In the genomic region with DNA sequence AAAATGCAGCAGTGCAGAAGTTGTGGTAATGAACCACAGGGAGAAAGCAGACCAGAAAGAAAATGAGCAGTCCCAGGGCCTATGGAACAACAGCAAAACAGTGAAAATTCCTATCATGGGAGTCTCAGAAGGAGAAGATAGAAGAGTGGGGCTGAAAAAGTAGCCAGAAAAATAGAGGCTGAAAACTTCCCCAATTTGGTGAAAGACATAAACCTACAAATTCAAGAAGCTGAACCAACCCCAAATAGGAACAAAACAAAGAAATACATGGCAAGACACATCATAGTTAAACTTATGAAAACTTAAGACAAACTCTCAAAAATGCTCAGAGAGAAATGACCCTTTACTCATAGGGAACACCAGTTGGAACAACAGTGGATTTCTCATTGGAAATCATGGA, we compare ENCODE assay signal across 22 cellular contexts. TPM values are rescaled to one million over a fixed set of nuclear protein-coding genes. Genes with fewer than 3 reads are reported as not detected.
DNase-seq lines count a peak whose midpoint lies in the region; ATAC-seq, FAIRE-seq and TF ChIP-seq lines count a peak whose summit lies in the region.
"Had no signal": no experiment of that assay in that cellular context is flagged by ENCODE, and none has a peak within 500 bp of the region (broad histone marks: within the 10 kb centered on the region; RNA-seq: fewer than 3 reads in every experiment).

No MANE protein-coding gene starts in this region.

- no peaks in the 10 kb centered on the region for H3K9me3 ChIP-seq in HepG2 (ENCODE audit: low read length)
- no peaks in the 10 kb centered on the region for H3K9me3 ChIP-seq in right lobe of liver
- H3K9me3 ChIP-seq in PC-9 (ENCODE audit: insufficient read depth, low read depth): peaks cover 6% of the 10 kb centered on the region; the same call in 1 of the 2 replicates

- no peak for FAIRE-seq in HepG2 (lab: Jason Lieb, UNC)
- FAIRE-seq: GM12891, GM18507 had no signal

- TF ChIP-seq POLR2A in HepG2 (IDR thresholded peaks at IDR 0.05; ENCODE audit: insufficient read depth in 1 of 2, low read depth in 2 of 2, low read length in 2 of 2): no peak
- TF ChIP-seq POLR2A in right lobe of liver (IDR thresholded peaks at IDR 0.05): no peak

- H3K27ac ChIP-seq in HepG2 (ENCODE audit: extremely low read length, insufficient read depth, low read length) (no peak overlapping the region), right lobe of liver (no peak overlapping the region), PC-9 (peak overlapping the region; percentile 98)

- BruUV-seq in HepG2 (replicated peaks; lab: Mats Ljungman, UMichigan): no TSS peak
- BruUV-seq in PC-9 (replicated peaks; lab: Mats Ljungman, UMichigan): no TSS peak

- H3K36me3 ChIP-seq in HepG2 (replicated peaks in 1 of 2; ENCODE audit: control insufficient read depth in 1 of 2, insufficient read depth in 2 of 2, low read length in 2 of 2) (no peaks in the 10 kb centered on the region), right lobe of liver (no peaks in the 10 kb centered on the region), PC-9 (ENCODE audit: low read depth) (no peaks in the 10 kb centered on the region)

- H2AFZ ChIP-seq in HepG2 (ENCODE audit: low read length) (peak overlapping the region; percentile 19), PC-9 (no peak overlapping the region)
- H2AFZ ChIP-seq: GM23338 had no signal

- TF ChIP-seq EP300 in HepG2 (IDR thresholded peaks at IDR 0.05; ENCODE audit: low read depth in 2 of 2, low read length in 2 of 2) (no peak), HepG2 (CRISPR knock-in tag; IDR thresholded peaks at IDR 0.05; ENCODE audit: borderline replicate concordance) (no peak)

- ATAC-seq in HepG2 (no peak), right lobe of liver (no peak)
- ATAC-seq: GM23338, HCT116 had no signal

- H3K4me2 ChIP-seq in HepG2 (ENCODE audit: low read depth, low read length) (no peak overlapping the region), PC-9 (no peak overlapping the region)
- H3K4me2 ChIP-seq: GM23338 had no signal

- peaks cover 55% of the 10 kb centered on the region for H3K4me1 ChIP-seq in HepG2 (ENCODE audit: insufficient read depth, low read length)
- H3K4me1 ChIP-seq in right lobe of liver: no peaks in the 10 kb centered on the region
- peaks cover 68% of the 10 kb centered on the region for H3K4me1 ChIP-seq in PC-9 (replicated peaks; ENCODE audit: insufficient read depth)

- TF ChIP-seq CTCF in HepG2 (CRISPR knock-in tag; IDR thresholded peaks at IDR 0.05) (no peak), right lobe of liver (IDR thresholded peaks at IDR 0.05) (no peak), PC-9 (conservative IDR thresholded peaks at IDR 0.05) (no peak)

- no peak overlapping the region for H3K9ac ChIP-seq in HepG2 (ENCODE audit: insufficient read depth, low read depth, low read length)

- POLR2A ChIA-PET in HepG2 (lab: Yijun Ruan, JAX) (interaction anchor here (1.2 kb wide), 1 partner anchor 14 kb away, joined by 3 read pairs; no protein-coding TSS in a partner anchor), PC-9 (lab: Charles Lee; ENCODE audit: unreplicated experiment) (interaction anchor here (0.6 kb wide), 1 partner anchor 750 kb away, joined by 5 read pairs; no protein-coding TSS in a partner anchor)

- DNase-seq in HepG2 (ENCODE audit: low spot score) (no peak), right lobe of liver (no peak), PC-9 (peak in 1 of 2 experiments; percentile 24), HUDEP-2 (lab: John Stamatoyannopoulos, UW; ENCODE audit: unreplicated experiment in 76 of 76) (no peak), NOMO-1 treated with DMSO at 0.1 percent for 48 hours (lab: John Stamatoyannopoulos, UW; ENCODE audit: unreplicated experiment) (no peak)
- DNase-seq: C1 segment of cervical spinal cord; Calu3; CD4-positive, alpha-beta memory T cell; COR-L47; DMS53; DMS79 treated with DMSO at 0.1 percent for 48 hours; GF-D8; H9; HFFc6 had no signal

- H4K20me1 ChIP-seq in HepG2 (ENCODE audit: insufficient read depth, low read length) (no peaks in the 10 kb centered on the region), PC-9 (ENCODE audit: insufficient read depth) (no peaks in the 10 kb centered on the region)

- no peaks in the 10 kb centered on the region for H3K79me2 ChIP-seq in HepG2 (ENCODE audit: insufficient read depth, low read length)
- H3K79me2 ChIP-seq in PC-9 (ENCODE audit: low read depth): no peaks in the 10 kb centered on the region

- no peaks in the 10 kb centered on the region for H3K9me2 ChIP-seq in PC-9 (ENCODE audit: insufficient read depth)

- H3F3A ChIP-seq in PC-9 (ENCODE audit: insufficient read depth, low read depth): peaks cover 31% of the 10 kb centered on the region

- CTCF ChIA-PET in HepG2 (lab: Yijun Ruan, JAX; ENCODE audit: low intra/inter-chr PET ratio, low total read pairs) (no interaction called here), PC-9 (lab: Charles Lee) (interaction anchor here (0.6 kb wide), 1 partner anchor 894 kb away, joined by 12 read pairs; no protein-coding TSS in a partner anchor)

- no peak for TF ChIP-seq RAD21 in HepG2 (CRISPR knock-in tag; IDR thresholded peaks at IDR 0.05)

- in situ Hi-C loops in HepG2 (cut with HindIII; ENCODE audit: extremely low pct_ligation_motif_present, low pct_unique_long_range_greater_than_20kb): no loop called here

- H3K27me3 ChIP-seq in HepG2 (ENCODE audit: control insufficient read depth in 1 of 2, insufficient read depth in 2 of 2, low read length in 2 of 2) (peaks cover 2 to 27% of the 10 kb centered on the region in 2 experiments; a peak in 2 of 5 replicates), right lobe of liver (no peaks in the 10 kb centered on the region), PC-9 (ENCODE audit: insufficient read depth, low read depth) (no peaks in the 10 kb centered on the region)

- H3K4me3 ChIP-seq in HepG2 (replicated peaks in 1 of 3; ENCODE audit: insufficient read depth in 1 of 3, low read depth in 2 of 3, low read length in 3 of 3) (no peak overlapping the region), right lobe of liver (no peak overlapping the region), PC-9 (no peak overlapping the region)
- H3K4me3 ChIP-seq: GM23338 had no signal

- intact Hi-C loops in HepG2 (cut with micrococcal nuclease; ENCODE audit: unreplicated experiment) (no loop called here), right lobe of liver (cut with DNase I) (no loop called here), PC-9 (cut with micrococcal nuclease; ENCODE audit: unreplicated experiment) (no loop called here)

RNA-seq across cellular contexts. Expression of a gene that starts 11.4 kb away (rescaled TPM):
- total RNA-seq in HepG2 (2016; rRNA removed; fragmentation: Illumina TruSeq; extraction: Trizol) (not detected in 2 replicates), right lobe of liver (under 1 TPM in 1 of 6 experiments, not detected in 5; 0.18 TPM), PC-9 (2021) (2.0 and 3.4 TPM in 2 replicates)
- not detected in 2 replicates for total RNA-seq in HepG2 (2016; cell fraction: cytosol; rRNA removed; fragmentation: Illumina TruSeq; extraction: Trizol; ENCODE audit: low read depth)
- total RNA-seq in HepG2 (2016; cell fraction: insoluble cytoplasmic fraction; rRNA removed; fragmentation: Illumina TruSeq; extraction: Trizol): 0.04 TPM in 1 of 2 replicates, not detected in the other
- total RNA-seq in HepG2 (2016; cell fraction: membrane; rRNA removed; fragmentation: Illumina TruSeq; extraction: Trizol): not detected in 2 replicates
- total RNA-seq in HepG2 (2016; cell fraction: nucleus; rRNA removed; fragmentation: Illumina TruSeq; extraction: Trizol): not detected in 2 replicates
- polyA plus RNA-seq in HepG2 (2011; rRNA removed): 0.07 and 0.16 TPM in 2 replicates
- polyA plus RNA-seq in HepG2 (2011; cell fraction: cytosol; rRNA removed): 0.03 and 0.06 TPM in 2 replicates
- 0.62 and 0.74 TPM in 2 replicates for polyA plus RNA-seq in HepG2 (2011; cell fraction: nucleus; rRNA removed)
- polyA plus RNA-seq in HepG2 (2012): 0.08 and 0.11 TPM in 2 replicates
- polyA plus RNA-seq in HepG2 (2016; cell fraction: cytosol; fragmentation: Illumina TruSeq; extraction: Trizol; ENCODE audit: low read depth): not detected in 2 replicates
- not detected in 2 replicates for polyA plus RNA-seq in HepG2 (2016; cell fraction: insoluble cytoplasmic fraction; fragmentation: Illumina TruSeq; extraction: Trizol; ENCODE audit: low read depth)
- not detected in 2 replicates for polyA plus RNA-seq in HepG2 (2016; cell fraction: membrane; fragmentation: Illumina TruSeq; extraction: Trizol; ENCODE audit: low read depth)
- polyA plus RNA-seq in HepG2 (2016; cell fraction: nucleus; fragmentation: Illumina TruSeq; extraction: Trizol; ENCODE audit: insufficient read depth, low read depth): 0.36 and 0.37 TPM in 2 replicates
- polyA minus RNA-seq in HepG2 (2011; rRNA and poly(A)+ RNA removed; ENCODE audit: low replicate concordance): 0.21 TPM in 1 of 2 replicates, not detected in the other
- polyA minus RNA-seq in HepG2 (2011; cell fraction: cytosol; rRNA and poly(A)+ RNA removed): not detected in 2 replicates
- polyA minus RNA-seq in HepG2 (2011; cell fraction: nucleus; rRNA and poly(A)+ RNA removed): not detected in 2 replicates
- total RNA-seq: A172; CD4-positive, alpha-beta memory T cell; Daoy; G401; HFFc6 had no signal
- polyA plus RNA-seq: BJ; CD4-positive, alpha-beta memory T cell had no signal

RNA-seq across cellular contexts. Expression of a gene that starts 17.3 kb away (rescaled TPM):
- total RNA-seq in HepG2 (2016; rRNA removed; fragmentation: Illumina TruSeq; extraction: Trizol) (11.3 and 15.0 TPM in 2 replicates), right lobe of liver (1 to 10 TPM; 4.1 to 7.9 (median 5.6) TPM), PC-9 (2021) (41.1 and 50.3 TPM in 2 replicates)
- total RNA-seq in HepG2 (2016; cell fraction: cytosol; rRNA removed; fragmentation: Illumina TruSeq; extraction: Trizol; ENCODE audit: low read depth): 9.2 and 10.5 TPM in 2 replicates
- 9.0 and 17.0 TPM in 2 replicates for total RNA-seq in HepG2 (2016; cell fraction: insoluble cytoplasmic fraction; rRNA removed; fragmentation: Illumina TruSeq; extraction: Trizol)
- total RNA-seq in HepG2 (2016; cell fraction: membrane; rRNA removed; fragmentation: Illumina TruSeq; extraction: Trizol): 11.5 and 13.4 TPM in 2 replicates
- 17.6 and 20.5 TPM in 2 replicates for total RNA-seq in HepG2 (2016; cell fraction: nucleus; rRNA removed; fragmentation: Illumina TruSeq; extraction: Trizol)
- 11.8 and 13.8 TPM in 2 replicates for polyA plus RNA-seq in HepG2 (2011; rRNA removed)
- polyA plus RNA-seq in HepG2 (2011; cell fraction: cytosol; rRNA removed): 9.3 TPM in 2 replicates
- polyA plus RNA-seq in HepG2 (2011; cell fraction: nucleus; rRNA removed): 32.0 and 35.0 TPM in 2 replicates
- 10.6 and 11.8 TPM in 2 replicates for polyA plus RNA-seq in HepG2 (2012)
- 5.3 and 6.8 TPM in 2 replicates for polyA plus RNA-seq in HepG2 (2016; cell fraction: cytosol; fragmentation: Illumina TruSeq; extraction: Trizol; ENCODE audit: low read depth)
- 13.9 and 14.6 TPM in 2 replicates for polyA plus RNA-seq in HepG2 (2016; cell fraction: insoluble cytoplasmic fraction; fragmentation: Illumina TruSeq; extraction: Trizol; ENCODE audit: low read depth)
- 9.0 and 9.4 TPM in 2 replicates for polyA plus RNA-seq in HepG2 (2016; cell fraction: membrane; fragmentation: Illumina TruSeq; extraction: Trizol; ENCODE audit: low read depth)
- polyA plus RNA-seq in HepG2 (2016; cell fraction: nucleus; fragmentation: Illumina TruSeq; extraction: Trizol; ENCODE audit: insufficient read depth, low read depth): 40.5 and 43.2 TPM in 2 replicates
- polyA minus RNA-seq in HepG2 (2011; rRNA and poly(A)+ RNA removed; ENCODE audit: low replicate concordance): 17.9 and 33.2 TPM in 2 replicates
- polyA minus RNA-seq in HepG2 (2011; cell fraction: cytosol; rRNA and poly(A)+ RNA removed): 4.6 TPM in 2 replicates
- polyA minus RNA-seq in HepG2 (2011; cell fraction: nucleus; rRNA and poly(A)+ RNA removed): 22.3 and 29.4 TPM in 2 replicates

RNA-seq across cellular contexts. Expression of a gene that starts 51.5 kb away (rescaled TPM):
- total RNA-seq in HepG2 (2016; rRNA removed; fragmentation: Illumina TruSeq; extraction: Trizol) (107 and 117 TPM in 2 replicates), right lobe of liver (100 to 1,000 TPM in 3 of 6 experiments, 10 to 100 TPM in 3; 67.0 to 283 (median 94.1) TPM), PC-9 (2021) (346 and 586 TPM in 2 replicates)
- total RNA-seq in HepG2 (2016; cell fraction: cytosol; rRNA removed; fragmentation: Illumina TruSeq; extraction: Trizol; ENCODE audit: low read depth): 18.0 and 19.0 TPM in 2 replicates
- 91.6 and 108 TPM in 2 replicates for total RNA-seq in HepG2 (2016; cell fraction: insoluble cytoplasmic fraction; rRNA removed; fragmentation: Illumina TruSeq; extraction: Trizol)
- total RNA-seq in HepG2 (2016; cell fraction: membrane; rRNA removed; fragmentation: Illumina TruSeq; extraction: Trizol): 58.9 and 60.9 TPM in 2 replicates
- 68.6 and 72.9 TPM in 2 replicates for total RNA-seq in HepG2 (2016; cell fraction: nucleus; rRNA removed; fragmentation: Illumina TruSeq; extraction: Trizol)
- polyA plus RNA-seq in HepG2 (2011; rRNA removed): 126 and 136 TPM in 2 replicates
- 73.2 and 112 TPM in 2 replicates for polyA plus RNA-seq in HepG2 (2011; cell fraction: cytosol; rRNA removed)
- 161 and 292 TPM in 2 replicates for polyA plus RNA-seq in HepG2 (2011; cell fraction: nucleus; rRNA removed)
- polyA plus RNA-seq in HepG2 (2012): 60.9 and 65.2 TPM in 2 replicates
- 10.4 and 11.6 TPM in 2 replicates for polyA plus RNA-seq in HepG2 (2016; cell fraction: cytosol; fragmentation: Illumina TruSeq; extraction: Trizol; ENCODE audit: low read depth)
- 75.4 and 106 TPM in 2 replicates for polyA plus RNA-seq in HepG2 (2016; cell fraction: insoluble cytoplasmic fraction; fragmentation: Illumina TruSeq; extraction: Trizol; ENCODE audit: low read depth)
- 24.6 and 25.9 TPM in 2 replicates for polyA plus RNA-seq in HepG2 (2016; cell fraction: membrane; fragmentation: Illumina TruSeq; extraction: Trizol; ENCODE audit: low read depth)
- polyA plus RNA-seq in HepG2 (2016; cell fraction: nucleus; fragmentation: Illumina TruSeq; extraction: Trizol; ENCODE audit: insufficient read depth, low read depth): 90.1 and 100 TPM in 2 replicates
- polyA minus RNA-seq in HepG2 (2011; rRNA and poly(A)+ RNA removed; ENCODE audit: low replicate concordance): 30.5 and 379 TPM in 2 replicates
- 191 and 225 TPM in 2 replicates for polyA minus RNA-seq in HepG2 (2011; cell fraction: cytosol; rRNA and poly(A)+ RNA removed)
- polyA minus RNA-seq in HepG2 (2011; cell fraction: nucleus; rRNA and poly(A)+ RNA removed): 120 and 156 TPM in 2 replicates
